Comparison of ENCODE assay signal across 8 cellular contexts in the genomic region with DNA sequence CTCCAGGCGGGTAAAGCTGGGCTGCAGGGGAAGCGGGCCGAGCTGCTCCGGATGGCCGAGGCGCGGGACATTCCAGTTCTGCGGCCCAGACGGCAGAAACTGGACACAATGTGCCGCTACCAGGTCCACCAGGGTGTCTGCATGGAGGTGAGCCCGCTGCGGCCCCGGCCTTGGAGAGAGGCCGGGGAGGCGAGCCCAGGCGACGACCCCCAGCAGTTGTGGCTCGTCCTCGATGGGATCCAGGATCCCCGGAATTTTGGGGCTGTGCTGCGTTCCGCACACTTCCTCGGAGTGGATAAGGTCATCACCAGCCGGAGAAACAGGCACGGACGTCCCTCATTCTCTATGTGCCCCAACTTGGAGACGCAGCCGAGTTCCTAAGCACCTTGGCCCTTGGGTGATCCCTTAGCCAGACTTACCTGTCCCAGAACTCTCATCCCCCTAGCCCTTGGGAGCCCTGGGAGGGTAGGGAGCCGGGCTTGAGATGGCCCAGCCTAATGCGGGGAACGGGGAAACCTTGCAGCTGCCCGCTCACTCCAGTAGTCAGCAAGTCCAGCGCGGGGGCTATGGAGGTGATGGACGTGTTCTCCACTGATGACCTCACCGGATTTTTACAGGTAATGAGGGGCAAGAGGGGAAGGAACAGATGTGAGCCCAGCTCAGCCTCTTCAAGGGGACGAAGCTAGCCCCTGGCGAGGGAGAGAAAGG. TPM values are rescaled to one million over a fixed set of nuclear protein-coding genes. Genes with fewer than 3 reads are reported as not detected.
DNase-seq lines count a peak whose midpoint lies in the region; ATAC-seq, FAIRE-seq and TF ChIP-seq lines count a peak whose summit lies in the region.

No MANE protein-coding gene starts in this region.

- H3K4me3 Mint-ChIP-seq in T-cell = peak overlapping the region; percentile 88 to 93 (median 88)

- no peaks in the 10 kb centered on the region for H3K36me3 Mint-ChIP-seq in T-cell

- peaks cover 41% of the 10 kb centered on the region for H3K4me1 ChIP-seq in DND-41 (ENCODE audit: insufficient read depth, low read length)

- H2AFZ ChIP-seq in DND-41 (ENCODE audit: low read depth, low read length) = peak overlapping the region; percentile 95

- H3K4me3 ChIP-seq in DND-41 (ENCODE audit: low read depth in 1 of 2, low read length in 2 of 2) (peak overlapping the region; percentile 63 to 69), epithelial cell of esophagus (ENCODE audit: low read length) (peak overlapping the region; percentile 80)

- no peaks in the 10 kb centered on the region for H3K27me3 Mint-ChIP-seq in T-cell

- CTCF ChIA-PET in T-cell (lab: Charles Lee) = interaction anchor here (0.5 to 2.0 kb wide), 19 partner anchors 10 to 992 kb away, joined by 3 to 19 read pairs (median 3); partner anchors contain the start of genes MYO19 (in 1 of the 2), PIGW (in 1 of the 2) and ZNHIT3 (in 1 of the 2)

- no peaks in the 10 kb centered on the region for H3K9me3 Mint-ChIP-seq in T-cell

- FAIRE-seq in HTR-8/SVneo (lab: Jason Lieb, UNC) = no peak

- 0 out of 2 replicates have a peak, but pooled peaks cover 8% of the 10 kb centered on the region for H3K36me3 ChIP-seq in DND-41 (ENCODE audit: insufficient read depth, low read length)

- ATAC-seq in DND-41 (ENCODE audit: insufficient read depth, low read depth) = peak; percentile 6; the same call in 2 of the 3 replicates
- peak; percentile 4 for ATAC-seq in HG02623 (IDR thresholded peaks at IDR 0.05; ENCODE audit: unreplicated experiment)
- ATAC-seq in T-cell (replicated peaks in 1 of 4) = peak in 3 of 4 experiments; percentile 3 to 14 (median 8)

- peak overlapping the region; percentile 57 for H3K9ac ChIP-seq in DND-41 (ENCODE audit: low read depth, low read length)

- H3K27ac Mint-ChIP-seq in T-cell = peak overlapping the region; percentile 57 to 95

- H3K79me2 ChIP-seq in DND-41 (ENCODE audit: insufficient read depth, low read length) = peaks cover 35% of the 10 kb centered on the region

- H3K4me2 ChIP-seq in DND-41 (ENCODE audit: insufficient read depth, low read length) = peak overlapping the region; percentile 98

- DNase-seq in DND-41 = peak; percentile 21
- DNase-seq in T-cell = peak in 1 of 34 experiments; percentile 7
- DNase-seq in epithelial cell of esophagus (ENCODE audit: low read depth) = peak; percentile 39
- peak; percentile 12 for DNase-seq in myocyte (ENCODE audit: low read depth)
- no peak for DNase-seq in activated gamma-delta T cell treated with Interleukin-2 at 50 U/mL for 16 hours
- DNase-seq in globus pallidus (ENCODE audit: low spot score) = no peak
- no peak for DNase-seq in HTR-8/SVneo (ENCODE audit: insufficient read length, low spot score)

- POLR2A ChIA-PET in T-cell (lab: Charles Lee) = interaction anchor here in 1 of 2 donors (0.7 kb wide), 1 partner anchor 611 kb away, joined by 3 read pairs; no protein-coding TSS in a partner anchor

- TF ChIP-seq CTCF in DND-41 (IDR thresholded peaks at IDR 0.05; ENCODE audit: borderline replicate concordance, extremely low read depth, low read length, poor library complexity, severe bottlenecking) = no peak
- no peak for TF ChIP-seq CTCF in epithelial cell of esophagus (IDR thresholded peaks at IDR 0.05; ENCODE audit: insufficient read depth, low read depth, low read length, missing control alignments)

- no peaks in the 10 kb centered on the region for H3K9me3 ChIP-seq in DND-41 (ENCODE audit: insufficient read depth, low read length, severe bottlenecking)

- peaks cover 42 to 45% (median 45%) of the 10 kb centered on the region in 3 donors for H3K4me1 Mint-ChIP-seq in T-cell

- H3K27me3 ChIP-seq in DND-41 (ENCODE audit: insufficient read depth, low read length, poor library complexity) = no peaks in the 10 kb centered on the region

- peak overlapping the region; percentile 11 for H3K27ac ChIP-seq in DND-41 (ENCODE audit: low read length)

- peaks cover 18% of the 10 kb centered on the region; the same call in 1 of the 2 replicates for H4K20me1 ChIP-seq in DND-41 (ENCODE audit: insufficient read depth, low read length)

RNA-seq across cellular contexts. Expression of gene MRM1, which starts 0.8 kb away (rescaled TPM):
- total RNA-seq in T-cell (10 to 100 TPM in 3 of 5 donors, 1 to 10 TPM in 2; 2.3 to 18.2 (median 15.4) TPM), myocyte (8.1 and 12.0 TPM in 2 replicates)
- 5.8 TPM for polyA plus RNA-seq in myocyte (2012)

RNA-seq across cellular contexts. Expression of gene DHRS11, which starts 10.5 kb away (rescaled TPM):
- total RNA-seq in T-cell = 1 to 10 TPM; 2.6 to 9.7 (median 6.3) TPM
- total RNA-seq in myocyte = 5.7 and 7.0 TPM in 2 replicates
- polyA plus RNA-seq in myocyte (2012) = 6.4 TPM

RNA-seq across cellular contexts. Expression of gene GGNBP2, which starts 57.5 kb away (rescaled TPM):
- 100 to 1,000 TPM; 105 to 190 (median 111) TPM for total RNA-seq in T-cell
- total RNA-seq in myocyte = 42.4 and 61.4 TPM in 2 replicates
- 40.0 TPM for polyA plus RNA-seq in myocyte (2012)

Comparison
In these comparisons a context has a peak if more than half of its experiments do, and no peak if none do; other contexts are left out.
1. DNase-seq: peak in DND-41 (single experiment), epithelial cell of esophagus (single experiment) and myocyte (single experiment); none in activated gamma-delta T cell treated with Interleukin-2 at 50 U/mL for 16 hours (single experiment), globus pallidus (single experiment) and HTR-8/SVneo (single experiment).
2. Peak in every context shown above with its lines, with median percentiles within 50 percentile points of each other: ATAC-seq.